Comparison of ENCODE assay signal across 1 cellular context in the genomic region with DNA sequence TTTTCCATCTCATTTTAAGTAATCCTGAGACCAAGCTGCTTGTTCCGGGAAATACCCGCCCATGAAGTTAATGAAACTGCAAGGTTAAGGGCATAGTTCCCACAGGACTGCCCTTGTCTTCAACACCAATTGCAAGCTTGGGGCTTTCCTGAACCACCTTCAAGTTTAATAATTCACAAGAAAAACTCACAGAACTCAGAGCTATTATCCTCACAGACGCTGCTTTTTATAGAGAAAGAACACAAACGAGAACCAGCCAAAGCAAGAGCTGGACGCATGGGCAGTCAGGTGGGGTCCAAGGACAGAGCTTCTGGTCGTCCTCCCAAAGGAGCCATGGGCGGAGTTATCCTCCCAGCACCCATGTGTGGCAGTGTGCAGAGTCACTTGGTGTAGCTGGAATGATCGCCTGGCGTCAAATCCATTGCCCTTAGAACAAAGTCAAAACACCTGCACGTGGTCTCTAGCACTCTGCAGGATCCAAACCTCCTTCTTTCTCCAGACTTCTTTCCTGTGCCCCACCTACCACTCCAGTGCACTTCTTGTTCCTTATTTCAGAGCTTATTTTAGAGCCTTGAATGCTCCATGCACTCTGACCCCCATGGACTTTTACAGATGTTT.
TF ChIP-seq lines count a peak whose summit lies in the region.

No MANE protein-coding gene starts in this region.

TF ChIP-seq in GM12878, 131 proteins besides CTCF, POLR2A, EP300 and RAD21 (continued from another document):
- TF ChIP-seq ZNF592 (IDR thresholded peaks at IDR 0.05) (peak; percentile 48; the same call in 1 of the 2 replicates), RAD51 (IDR thresholded peaks at IDR 0.05) (peak; percentile 55; the same call in 1 of the 2 replicates), JUND (IDR thresholded peaks at IDR 0.05; ENCODE audit: low read depth, low read length) (no peak), RB1 (IDR thresholded peaks at IDR 0.05; ENCODE audit: borderline replicate concordance) (no peak), MYC (IDR thresholded peaks at IDR 0.05; ENCODE audit: insufficient read depth, insufficient read length, insufficient replicate concordance, low read length, severe bottlenecking) (no peak), GATAD2B (conservative IDR thresholded peaks at IDR 0.05; ENCODE audit: low read depth) (peak; percentile 48; the same call in 1 of the 2 replicates), BCL11A (IDR thresholded peaks at IDR 0.05; ENCODE audit: low read depth, low read length) (peak; percentile 15; the same call in 1 of the 2 replicates), IKZF1 (conservative IDR thresholded peaks at IDR 0.05) (peak; percentile 93), NBN (IDR thresholded peaks at IDR 0.05) (peak; percentile 77; the same call in 1 of the 2 replicates), CREM (IDR thresholded peaks at IDR 0.05; ENCODE audit: low read depth) (no peak), TBL1XR1 (IDR thresholded peaks at IDR 0.05; ENCODE audit: low read depth, low read length) (no peak), TARDBP (IDR thresholded peaks at IDR 0.05; ENCODE audit: borderline replicate concordance) (no peak), MTA2 (IDR thresholded peaks at IDR 0.05; ENCODE audit: low read depth) (peak; percentile 81), REST (IDR thresholded peaks at IDR 0.05; ENCODE audit: low read depth, low read length) (no peak)
- TF ChIP-seq, protein P1, sequence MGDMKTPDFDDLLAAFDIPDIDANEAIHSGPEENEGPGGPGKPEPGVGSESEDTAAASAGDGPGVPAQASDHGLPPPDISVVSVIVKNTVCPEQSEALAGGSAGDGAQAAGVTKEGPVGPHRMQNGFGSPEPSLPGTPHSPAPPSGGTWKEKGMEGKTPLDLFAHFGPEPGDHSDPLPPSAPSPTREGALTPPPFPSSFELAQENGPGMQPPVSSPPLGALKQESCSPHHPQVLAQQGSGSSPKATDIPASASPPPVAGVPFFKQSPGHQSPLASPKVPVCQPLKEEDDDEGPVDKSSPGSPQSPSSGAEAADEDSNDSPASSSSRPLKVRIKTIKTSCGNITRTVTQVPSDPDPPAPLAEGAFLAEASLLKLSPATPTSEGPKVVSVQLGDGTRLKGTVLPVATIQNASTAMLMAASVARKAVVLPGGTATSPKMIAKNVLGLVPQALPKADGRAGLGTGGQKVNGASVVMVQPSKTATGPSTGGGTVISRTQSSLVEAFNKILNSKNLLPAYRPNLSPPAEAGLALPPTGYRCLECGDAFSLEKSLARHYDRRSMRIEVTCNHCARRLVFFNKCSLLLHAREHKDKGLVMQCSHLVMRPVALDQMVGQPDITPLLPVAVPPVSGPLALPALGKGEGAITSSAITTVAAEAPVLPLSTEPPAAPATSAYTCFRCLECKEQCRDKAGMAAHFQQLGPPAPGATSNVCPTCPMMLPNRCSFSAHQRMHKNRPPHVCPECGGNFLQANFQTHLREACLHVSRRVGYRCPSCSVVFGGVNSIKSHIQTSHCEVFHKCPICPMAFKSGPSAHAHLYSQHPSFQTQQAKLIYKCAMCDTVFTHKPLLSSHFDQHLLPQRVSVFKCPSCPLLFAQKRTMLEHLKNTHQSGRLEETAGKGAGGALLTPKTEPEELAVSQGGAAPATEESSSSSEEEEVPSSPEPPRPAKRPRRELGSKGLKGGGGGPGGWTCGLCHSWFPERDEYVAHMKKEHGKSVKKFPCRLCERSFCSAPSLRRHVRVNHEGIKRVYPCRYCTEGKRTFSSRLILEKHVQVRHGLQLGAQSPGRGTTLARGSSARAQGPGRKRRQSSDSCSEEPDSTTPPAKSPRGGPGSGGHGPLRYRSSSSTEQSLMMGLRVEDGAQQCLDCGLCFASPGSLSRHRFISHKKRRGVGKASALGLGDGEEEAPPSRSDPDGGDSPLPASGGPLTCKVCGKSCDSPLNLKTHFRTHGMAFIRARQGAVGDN (IDR thresholded peaks at IDR 0.05): peak; percentile 92
- TF ChIP-seq, protein P2, sequence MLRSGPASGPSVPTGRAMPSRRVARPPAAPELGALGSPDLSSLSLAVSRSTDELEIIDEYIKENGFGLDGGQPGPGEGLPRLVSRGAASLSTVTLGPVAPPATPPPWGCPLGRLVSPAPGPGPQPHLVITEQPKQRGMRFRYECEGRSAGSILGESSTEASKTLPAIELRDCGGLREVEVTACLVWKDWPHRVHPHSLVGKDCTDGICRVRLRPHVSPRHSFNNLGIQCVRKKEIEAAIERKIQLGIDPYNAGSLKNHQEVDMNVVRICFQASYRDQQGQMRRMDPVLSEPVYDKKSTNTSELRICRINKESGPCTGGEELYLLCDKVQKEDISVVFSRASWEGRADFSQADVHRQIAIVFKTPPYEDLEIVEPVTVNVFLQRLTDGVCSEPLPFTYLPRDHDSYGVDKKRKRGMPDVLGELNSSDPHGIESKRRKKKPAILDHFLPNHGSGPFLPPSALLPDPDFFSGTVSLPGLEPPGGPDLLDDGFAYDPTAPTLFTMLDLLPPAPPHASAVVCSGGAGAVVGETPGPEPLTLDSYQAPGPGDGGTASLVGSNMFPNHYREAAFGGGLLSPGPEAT (IDR thresholded peaks at IDR 0.05; ENCODE audit: low read depth): peak; percentile 95
